20 cellular contexts compared by ENCODE assay signal in the genomic region with DNA sequence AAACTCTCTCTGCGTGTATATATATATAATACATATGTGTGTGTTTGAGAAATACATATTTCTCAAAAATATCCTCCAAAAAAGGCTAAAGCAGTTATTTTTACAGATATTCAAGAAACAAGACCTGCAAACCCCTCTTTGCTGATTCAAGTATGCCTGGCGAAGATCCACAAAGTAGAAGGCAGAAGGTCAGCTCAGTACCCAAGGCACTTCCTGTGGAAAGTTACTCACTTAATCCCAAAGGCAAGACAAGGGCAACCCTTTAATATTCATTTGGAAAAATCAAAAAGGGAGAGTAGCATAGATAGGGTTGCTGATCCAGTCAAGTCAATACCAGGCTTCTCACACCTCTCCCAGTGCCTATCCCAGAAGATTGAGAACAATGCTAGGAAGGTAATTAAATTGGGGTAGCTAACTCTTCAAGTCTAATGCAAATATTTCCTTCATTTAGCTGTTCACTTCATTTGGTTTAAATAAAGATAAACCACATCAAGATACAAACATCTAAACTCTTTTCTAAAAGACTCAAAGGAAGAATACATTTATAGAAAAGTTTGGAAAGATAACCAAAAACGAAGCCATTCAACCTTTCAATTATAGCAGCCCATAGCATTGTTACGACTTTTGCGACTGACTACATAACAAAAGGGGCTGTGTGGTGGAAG. TPM values are rescaled to one million over a fixed set of nuclear protein-coding genes. Genes with fewer than 3 reads are reported as not detected.
DNase-seq lines count a peak whose midpoint lies in the region; ATAC-seq, FAIRE-seq and TF ChIP-seq lines count a peak whose summit lies in the region.
"Had no signal": no experiment of that assay in that cellular context is flagged by ENCODE, and none has a peak within 500 bp of the region (broad histone marks: within the 10 kb centered on the region; RNA-seq: fewer than 3 reads in every experiment).

No MANE protein-coding gene starts in this region.

- H3K27ac ChIP-seq in SK-N-SH (ENCODE audit: low read depth in 2 of 2, low read length in 1 of 2) (peak overlapping the region; percentile 28 to 35; a peak in 2 of 4 replicates), psoas muscle (peak overlapping the region; percentile 30)
- H3K27ac ChIP-seq: 22Rv1, C4-2B, neural progenitor cell had no signal

- no peaks in the 10 kb centered on the region for H3K79me2 ChIP-seq in SK-N-SH (ENCODE audit: insufficient read depth)

- intact Hi-C loops in psoas muscle (cut with DNase I): loop anchor here in 1 of 2 donors (10.0 kb wide), 1 partner anchor 175 kb away; a partner anchor contains a TSS

- H3K27me3 ChIP-seq in SK-N-SH (ENCODE audit: insufficient read depth): no peaks in the 10 kb centered on the region
- H3K27me3 ChIP-seq in HAP-1 (ENCODE audit: low read depth): no peaks in the 10 kb centered on the region
- H3K27me3 ChIP-seq in psoas muscle (ENCODE audit: insufficient read depth in 3 of 3, low read length in 2 of 3): no peaks in the 10 kb centered on the region
- H3K27me3 ChIP-seq: neural progenitor cell had no signal

- no peak for TF ChIP-seq RAD21 in SK-N-SH (IDR thresholded peaks at IDR 0.05; ENCODE audit: low read length)

- TF ChIP-seq EP300 in SK-N-SH (IDR thresholded peaks at IDR 0.05; ENCODE audit: borderline replicate concordance in 1 of 2, low read depth in 1 of 2, low read length in 1 of 2): no peak

- POLR2A ChIA-PET in SK-N-SH (lab: Yijun Ruan, JAX): no interaction called here

- peaks cover 8 to 11% of the 10 kb centered on the region in 2 experiments for H3K36me3 ChIP-seq in SK-N-SH (replicated peaks in 1 of 2; ENCODE audit: control insufficient read depth in 1 of 2, insufficient read depth in 2 of 2, low read length in 1 of 2)
- peaks cover 28% of the 10 kb centered on the region for H3K36me3 ChIP-seq in HAP-1 (replicated peaks)
- H3K36me3 ChIP-seq in psoas muscle (ENCODE audit: insufficient read depth in 1 of 2, low read depth in 1 of 2): peaks cover 0 to 71% of the 10 kb centered on the region in 2 donors

- no peaks in the 10 kb centered on the region for H4K20me1 ChIP-seq in SK-N-SH (ENCODE audit: insufficient read depth)

- no peak for ATAC-seq in SK-N-SH treated with all-trans-retinoic acid at 6 μM for 48 hours
- no peak for ATAC-seq in psoas muscle

- in situ Hi-C loops in HAP-1 (cut with MboI; ENCODE audit: low sequenced_read_pairs): no loop called here

- no peak for FAIRE-seq in urothelium cell line (lab: Jason Lieb, UNC)
- FAIRE-seq: astrocyte had no signal

- peaks cover 2% of the 10 kb centered on the region for H3F3A ChIP-seq in SK-N-SH (replicated peaks; ENCODE audit: insufficient read depth)

- 98% methylated on average over 5 of the region's 5 CpGs for WGBS in SK-N-SH (ENCODE audit: low lambda C conversion rate)
- WGBS in psoas muscle, 3 donors: 91 to 94% (median 93%) methylated on average over 5 of the region's 5 CpGs

- TF ChIP-seq CTCF in SK-N-SH (IDR thresholded peaks at IDR 0.05) (no peak), psoas muscle (IDR thresholded peaks at IDR 0.05) (no peak)

- peak overlapping the region; percentile 41; the same call in 1 of the 2 replicates for H2AFZ ChIP-seq in SK-N-SH (ENCODE audit: low read depth)
- H2AFZ ChIP-seq: neural progenitor cell had no signal

- H3K4me1 ChIP-seq in SK-N-SH (ENCODE audit: control insufficient read depth in 1 of 2, insufficient read depth in 2 of 2, low read depth in 1 of 2, low read length in 1 of 2) (peaks cover 6 to 14% of the 10 kb centered on the region in 2 experiments; a peak in 3 of 4 replicates), HAP-1 (peaks cover 23% of the 10 kb centered on the region), psoas muscle (peaks cover 24% of the 10 kb centered on the region)
- H3K4me1 ChIP-seq: neural progenitor cell had no signal

- H3K9ac ChIP-seq in SK-N-SH: no peak overlapping the region; the same call in 1 of the 2 replicates
- H3K9ac ChIP-seq: neural progenitor cell had no signal

- H3K9me2 ChIP-seq in SK-N-SH: no peaks in the 10 kb centered on the region

- no peak for DNase-seq in SK-N-SH
- peak; percentile 52 to 92 for DNase-seq in HAP-1 (ENCODE audit: low spot score in 2 of 2)
- peak; percentile 55 for DNase-seq in dermis blood vessel endothelial cell
- no peak for DNase-seq in psoas muscle
- no peak for DNase-seq in urothelium cell line (ENCODE audit: low spot score)
- DNase-seq in LoVo (ENCODE audit: low spot score): no peak
- no peak for DNase-seq in T-helper 9 cell
- DNase-seq: activated CD4-positive, alpha-beta T cell treated with anti-CD3 and anti-CD28 coated beads, Interleukin-2, amount 10 ng/mL, durations not matched to agents 24 days and 14 days; DND-41; NCI-H2081 treated with DMSO at 0.1 percent for 48 hours; NCI-H774; stimulated activated naive CD4-positive, alpha-beta T cell treated with Interleukin-2 at 50 U/mL for 16 hours; T-helper 2 cell had no signal

- CTCF ChIA-PET in SK-N-SH (lab: Yijun Ruan, JAX): interaction anchor here (1.7 kb wide), 1 partner anchor 11 kb away, joined by 4 read pairs; no protein-coding TSS in a partner anchor

- H3K4me2 ChIP-seq in SK-N-SH: 0 out of 2 replicates have a peak overlapping the region, but pooled peaks have one; percentile 35
- H3K4me2 ChIP-seq: neural progenitor cell had no signal

- H3K9me3 ChIP-seq in SK-N-SH (no peaks in the 10 kb centered on the region), HAP-1 (no peaks in the 10 kb centered on the region), psoas muscle (no peaks in the 10 kb centered on the region)

- H3K4me3 ChIP-seq in SK-N-SH (ENCODE audit: low read depth in 2 of 2, low read length in 1 of 2) (no peak overlapping the region), HAP-1 (no peak overlapping the region), psoas muscle (no peak overlapping the region)
- H3K4me3 ChIP-seq: neural progenitor cell had no signal

TF ChIP-seq in SK-N-SH, 30 proteins besides CTCF, POLR2A, EP300 and RAD21 (continues in another document):
- TF ChIP-seq ELF1 (IDR thresholded peaks at IDR 0.05) (0 out of 2 replicates have a peak, but pooled peaks have one; percentile 40), RFX5 (IDR thresholded peaks at IDR 0.05; ENCODE audit: low read length) (no peak), NFIC (IDR thresholded peaks at IDR 0.05; ENCODE audit: borderline replicate concordance) (peak; percentile 32; the same call in 1 of the 2 replicates), RCOR1 (IDR thresholded peaks at IDR 0.05; ENCODE audit: low read length) (no peak), TEAD4 (IDR thresholded peaks at IDR 0.05; ENCODE audit: borderline replicate concordance, insufficient read depth) (no peak), FOXJ3 (CRISPR knock-in tag; IDR thresholded peaks at IDR 0.05) (no peak)
- TF ChIP-seq, protein P1, sequence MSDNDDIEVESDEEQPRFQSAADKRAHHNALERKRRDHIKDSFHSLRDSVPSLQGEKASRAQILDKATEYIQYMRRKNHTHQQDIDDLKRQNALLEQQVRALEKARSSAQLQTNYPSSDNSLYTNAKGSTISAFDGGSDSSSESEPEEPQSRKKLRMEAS (IDR thresholded peaks at IDR 0.05; ENCODE audit: low read depth): no peak

TF ChIP-seq in SK-N-SH treated with all-trans-retinoic acid at 6 μM for 48 hours, 23 proteins besides CTCF, POLR2A, EP300 and RAD21 (continues in another document):
- TF ChIP-seq, protein P2, sequence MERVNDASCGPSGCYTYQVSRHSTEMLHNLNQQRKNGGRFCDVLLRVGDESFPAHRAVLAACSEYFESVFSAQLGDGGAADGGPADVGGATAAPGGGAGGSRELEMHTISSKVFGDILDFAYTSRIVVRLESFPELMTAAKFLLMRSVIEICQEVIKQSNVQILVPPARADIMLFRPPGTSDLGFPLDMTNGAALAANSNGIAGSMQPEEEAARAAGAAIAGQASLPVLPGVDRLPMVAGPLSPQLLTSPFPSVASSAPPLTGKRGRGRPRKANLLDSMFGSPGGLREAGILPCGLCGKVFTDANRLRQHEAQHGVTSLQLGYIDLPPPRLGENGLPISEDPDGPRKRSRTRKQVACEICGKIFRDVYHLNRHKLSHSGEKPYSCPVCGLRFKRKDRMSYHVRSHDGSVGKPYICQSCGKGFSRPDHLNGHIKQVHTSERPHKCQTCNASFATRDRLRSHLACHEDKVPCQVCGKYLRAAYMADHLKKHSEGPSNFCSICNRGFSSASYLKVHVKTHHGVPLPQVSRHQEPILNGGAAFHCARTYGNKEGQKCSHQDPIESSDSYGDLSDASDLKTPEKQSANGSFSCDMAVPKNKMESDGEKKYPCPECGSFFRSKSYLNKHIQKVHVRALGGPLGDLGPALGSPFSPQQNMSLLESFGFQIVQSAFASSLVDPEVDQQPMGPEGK (CRISPR knock-in tag; IDR thresholded peaks at IDR 0.05; ENCODE audit: borderline replicate concordance): no peak
- no peak for TF ChIP-seq BACH2 (CRISPR knock-in tag; IDR thresholded peaks at IDR 0.05; ENCODE audit: borderline replicate concordance)
- TF ChIP-seq, protein P3, sequence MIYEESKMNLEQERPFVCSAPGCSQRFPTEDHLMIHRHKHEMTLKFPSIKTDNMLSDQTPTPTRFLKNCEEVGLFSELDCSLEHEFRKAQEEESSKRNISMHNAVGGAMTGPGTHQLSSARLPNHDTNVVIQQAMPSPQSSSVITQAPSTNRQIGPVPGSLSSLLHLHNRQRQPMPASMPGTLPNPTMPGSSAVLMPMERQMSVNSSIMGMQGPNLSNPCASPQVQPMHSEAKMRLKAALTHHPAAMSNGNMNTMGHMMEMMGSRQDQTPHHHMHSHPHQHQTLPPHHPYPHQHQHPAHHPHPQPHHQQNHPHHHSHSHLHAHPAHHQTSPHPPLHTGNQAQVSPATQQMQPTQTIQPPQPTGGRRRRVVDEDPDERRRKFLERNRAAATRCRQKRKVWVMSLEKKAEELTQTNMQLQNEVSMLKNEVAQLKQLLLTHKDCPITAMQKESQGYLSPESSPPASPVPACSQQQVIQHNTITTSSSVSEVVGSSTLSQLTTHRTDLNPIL (CRISPR knock-in tag; IDR thresholded peaks at IDR 0.05; ENCODE audit: low read depth): no peak
- TF ChIP-seq CSDC2 (CRISPR knock-in tag; IDR thresholded peaks at IDR 0.05): no peak

RNA-seq across cellular contexts. Expression of a gene that starts 7.2 kb away (rescaled TPM):
- 15.1 and 21.5 TPM in 2 replicates for polyA plus RNA-seq in SK-N-SH (2012; rRNA removed)
- polyA plus RNA-seq in SK-N-SH (2012; cell fraction: cytosol; rRNA removed): 19.7 and 24.6 TPM in 2 replicates
- polyA plus RNA-seq in SK-N-SH (2012; cell fraction: nucleus; rRNA removed): 3.6 and 8.3 TPM in 2 replicates
- 18.9 TPM in 2 replicates for total RNA-seq in dermis blood vessel endothelial cell
- 100 to 1,000 TPM in 3 of 4 donors, 10 to 100 TPM in 1; 89.5 to 180 (median 127) TPM for total RNA-seq in psoas muscle
- 100 to 1,000 TPM; 166 to 330 (median 304) TPM for polyA plus RNA-seq in psoas muscle

RNA-seq across cellular contexts. Expression of a gene that starts 9.6 kb away (rescaled TPM):
- polyA plus RNA-seq in SK-N-SH (2012; rRNA removed) (19.9 and 38.8 TPM in 2 replicates), psoas muscle (100 to 1,000 TPM in 1 of 3 donors, 10 to 100 TPM in 2; 30.7 to 140 (median 75.8) TPM)
- polyA plus RNA-seq in SK-N-SH (2012; cell fraction: cytosol; rRNA removed): 21.0 and 24.0 TPM in 2 replicates
- polyA plus RNA-seq in SK-N-SH (2012; cell fraction: nucleus; rRNA removed): 45.1 and 48.3 TPM in 2 replicates
- total RNA-seq in dermis blood vessel endothelial cell (0.33 and 1.7 TPM in 2 replicates), psoas muscle (100 to 1,000 TPM; 103 to 205 (median 149) TPM)

RNA-seq across cellular contexts. Expression of a gene that starts 32.8 kb away (rescaled TPM):
- polyA plus RNA-seq in SK-N-SH (2012; rRNA removed): 3.7 and 6.3 TPM in 2 replicates
- polyA plus RNA-seq in SK-N-SH (2012; cell fraction: cytosol; rRNA removed): 2.6 and 3.4 TPM in 2 replicates
- 18.0 and 29.7 TPM in 2 replicates for polyA plus RNA-seq in SK-N-SH (2012; cell fraction: nucleus; rRNA removed)
- total RNA-seq in dermis blood vessel endothelial cell: 0.14 and 0.34 TPM in 2 replicates
- total RNA-seq in psoas muscle: under 1 TPM in 3 of 4 donors, not detected in 1; 0.52 to 0.88 (median 0.57) TPM
- under 1 TPM; 0.09 to 0.72 (median 0.13) TPM for polyA plus RNA-seq in psoas muscle
- total RNA-seq: activated T-helper 2 cell treated with anti-CD3 and anti-CD28 coated beads, Interferon-gamma antibody, Interleukin-2, Interleukin-4, amounts not matched to agents 10 μg/mL and 5 μg/mL and 100 μg/mL, durations not matched to agents 14 hours and 24 hours and 36 hours; dermis microvascular lymphatic vessel endothelial cell had no signal

Comparison
In these comparisons a context has a peak if more than half of its experiments do, and no peak if none do; other contexts are left out.
1. DNase-seq: peak in HAP-1 (2 of 2) and dermis blood vessel endothelial cell (single experiment); none in SK-N-SH (single experiment), psoas muscle (0 of 2), urothelium cell line (single experiment), LoVo (single experiment) and T-helper 9 cell (single experiment).
2. RNA of a gene that starts 9.6 kb away (total RNA-seq): 103 to 205 TPM in psoas muscle; 0.33 to 1.7 TPM in dermis blood vessel endothelial cell; every median in the first group is over 10 times any median in the second.